In genomic region chr3:174884776-174885568, GRCh38 we compare ENCODE assay signal across 1 cellular context.
TF ChIP-seq lines count a peak whose summit lies in the region.

No MANE protein-coding gene starts in this region.

TF ChIP-seq in HepG2, 621 proteins besides CTCF, POLR2A, EP300 and RAD21 (continued from another document):
- no peak for TF ChIP-seq ZBTB26 (CRISPR knock-in tag; IDR thresholded peaks at IDR 0.05; ENCODE audit: borderline replicate concordance)
